1 cellular context compared by ENCODE assay signal in genomic region chr12:24039113-24039525, GRCh38.
TF ChIP-seq lines count a peak whose summit lies in the region.

No MANE protein-coding gene starts in this region.

TF ChIP-seq in HepG2, 621 proteins besides CTCF, POLR2A, EP300 and RAD21 (continued from another document and continues in another):
- TF ChIP-seq ZBTB37 (CRISPR knock-in tag; IDR thresholded peaks at IDR 0.05) = no peak
- no peak for TF ChIP-seq MYNN (CRISPR knock-in tag; IDR thresholded peaks at IDR 0.05; ENCODE audit: low read depth)
- peak; percentile 98 for TF ChIP-seq ARID3A (IDR thresholded peaks at IDR 0.05; ENCODE audit: low read depth, low read length)
- TF ChIP-seq ZNF468 (CRISPR knock-in tag; IDR thresholded peaks at IDR 0.05) = no peak
- peak; percentile 45; the same call in 1 of the 2 replicates for TF ChIP-seq ZGPAT (CRISPR knock-in tag; IDR thresholded peaks at IDR 0.05)
- no peak for TF ChIP-seq ADNP (CRISPR knock-in tag; IDR thresholded peaks at IDR 0.05)
- TF ChIP-seq PPARG (CRISPR knock-in tag; conservative IDR thresholded peaks at IDR 0.05) = 0 out of 2 replicates have a peak, but pooled peaks have one; percentile 23
- no peak for TF ChIP-seq MTA1 (CRISPR knock-in tag; IDR thresholded peaks at IDR 0.05; ENCODE audit: borderline replicate concordance)
- TF ChIP-seq MTERF4 (CRISPR knock-in tag; IDR thresholded peaks at IDR 0.05) = no peak
- no peak for TF ChIP-seq SALL2 (CRISPR knock-in tag; IDR thresholded peaks at IDR 0.05)
- peak; percentile 42; the same call in 1 of the 2 replicates for TF ChIP-seq ELF3 (CRISPR knock-in tag; IDR thresholded peaks at IDR 0.05)
- no peak for TF ChIP-seq SETDB1 (CRISPR knock-in tag; IDR thresholded peaks at IDR 0.05; ENCODE audit: borderline replicate concordance)
- TF ChIP-seq ARID2 (CRISPR knock-in tag; IDR thresholded peaks at IDR 0.05; ENCODE audit: borderline replicate concordance) = no peak
- no peak for TF ChIP-seq ZNF552 (CRISPR knock-in tag; IDR thresholded peaks at IDR 0.05; ENCODE audit: borderline replicate concordance)
- no peak for TF ChIP-seq CAMTA2 (CRISPR knock-in tag; IDR thresholded peaks at IDR 0.05; ENCODE audit: borderline replicate concordance)
- no peak for TF ChIP-seq GMEB1 (CRISPR knock-in tag; IDR thresholded peaks at IDR 0.05; ENCODE audit: borderline replicate concordance)
- no peak for TF ChIP-seq GTF2F1 (IDR thresholded peaks at IDR 0.05; ENCODE audit: low read length)
- TF ChIP-seq ZNF660 (CRISPR knock-in tag; IDR thresholded peaks at IDR 0.05; ENCODE audit: borderline replicate concordance, low read depth) = no peak
- no peak for TF ChIP-seq RBM22 (optimal IDR thresholded peaks at IDR 0.05; ENCODE audit: low read length)
- TF ChIP-seq CHCHD3 (CRISPR knock-in tag; IDR thresholded peaks at IDR 0.05) = no peak
- TF ChIP-seq TFDP1 (CRISPR knock-in tag; IDR thresholded peaks at IDR 0.05; ENCODE audit: borderline replicate concordance) = no peak
- no peak for TF ChIP-seq RNF2 (conservative IDR thresholded peaks at IDR 0.05; ENCODE audit: low read depth)
- no peak for TF ChIP-seq ZNF792 (CRISPR knock-in tag; IDR thresholded peaks at IDR 0.05)
- TF ChIP-seq ZNF263 (CRISPR knock-in tag; IDR thresholded peaks at IDR 0.05) = no peak
- no peak for TF ChIP-seq GPN1 (CRISPR knock-in tag; IDR thresholded peaks at IDR 0.05; ENCODE audit: borderline replicate concordance)
- TF ChIP-seq TERF1 (CRISPR knock-in tag; IDR thresholded peaks at IDR 0.05) = no peak
- 0 out of 2 replicates have a peak, but pooled peaks have one; percentile 44 for TF ChIP-seq HMG20B (CRISPR knock-in tag; conservative IDR thresholded peaks at IDR 0.05)
- no peak for TF ChIP-seq ZFP36L2 (CRISPR knock-in tag; IDR thresholded peaks at IDR 0.05)
- TF ChIP-seq PCBP1 (IDR thresholded peaks at IDR 0.05; ENCODE audit: borderline replicate concordance, low read depth, low read length) = no peak
- no peak for TF ChIP-seq FOXO4 (CRISPR knock-in tag; conservative IDR thresholded peaks at IDR 0.05)
- TF ChIP-seq ZNF75D (CRISPR knock-in tag; IDR thresholded peaks at IDR 0.05; ENCODE audit: borderline replicate concordance) = no peak
- TF ChIP-seq ZNF564 (CRISPR knock-in tag; IDR thresholded peaks at IDR 0.05) = no peak
- TF ChIP-seq ZNF362 (CRISPR knock-in tag; IDR thresholded peaks at IDR 0.05; ENCODE audit: borderline replicate concordance) = peak; percentile 40; the same call in 1 of the 2 replicates
- TF ChIP-seq MED1 (CRISPR knock-in tag; IDR thresholded peaks at IDR 0.05) = peak; percentile 77
- TF ChIP-seq SALL1 (CRISPR knock-in tag; IDR thresholded peaks at IDR 0.05) = peak; percentile 25; the same call in 1 of the 2 replicates
- no peak for TF ChIP-seq BORCS8-MEF2B (CRISPR knock-in tag; IDR thresholded peaks at IDR 0.05)
- TF ChIP-seq ZZZ3 (CRISPR knock-in tag; IDR thresholded peaks at IDR 0.05; ENCODE audit: borderline replicate concordance) = no peak
- no peak for TF ChIP-seq FOXM1 (CRISPR knock-in tag; IDR thresholded peaks at IDR 0.05)
- no peak for TF ChIP-seq ZNF556 (CRISPR knock-in tag; IDR thresholded peaks at IDR 0.05; ENCODE audit: borderline replicate concordance)
- TF ChIP-seq ZSCAN21 (CRISPR knock-in tag; IDR thresholded peaks at IDR 0.05; ENCODE audit: borderline replicate concordance) = no peak
- no peak for TF ChIP-seq HOXA7 (CRISPR knock-in tag; IDR thresholded peaks at IDR 0.05)
- TF ChIP-seq RBAK (CRISPR knock-in tag; IDR thresholded peaks at IDR 0.05) = no peak
- TF ChIP-seq KAT7 (CRISPR knock-in tag; IDR thresholded peaks at IDR 0.05; ENCODE audit: borderline replicate concordance) = no peak
- TF ChIP-seq ZNF496 (CRISPR knock-in tag; IDR thresholded peaks at IDR 0.05; ENCODE audit: insufficient replicate concordance) = no peak
- TF ChIP-seq ZNF572 (CRISPR knock-in tag; IDR thresholded peaks at IDR 0.05) = no peak
- no peak for TF ChIP-seq TBX2 (CRISPR knock-in tag; IDR thresholded peaks at IDR 0.05; ENCODE audit: borderline replicate concordance)
- peak; percentile 65; the same call in 1 of the 2 replicates for TF ChIP-seq FOSL1 (CRISPR knock-in tag; IDR thresholded peaks at IDR 0.05; ENCODE audit: borderline replicate concordance)
- TF ChIP-seq PLRG1 (conservative IDR thresholded peaks at IDR 0.05) = no peak
- no peak for TF ChIP-seq MEIS2 (CRISPR knock-in tag; IDR thresholded peaks at IDR 0.05)
- no peak for TF ChIP-seq AGO1 (IDR thresholded peaks at IDR 0.05; ENCODE audit: low read depth, low read length, poor library complexity, severe bottlenecking)
- no peak for TF ChIP-seq ZNF841 (CRISPR knock-in tag; IDR thresholded peaks at IDR 0.05; ENCODE audit: borderline replicate concordance)
- no peak for TF ChIP-seq MBNL3 (CRISPR knock-in tag; conservative IDR thresholded peaks at IDR 0.05)
- no peak for TF ChIP-seq NPAS2 (CRISPR knock-in tag; IDR thresholded peaks at IDR 0.05; ENCODE audit: borderline replicate concordance)
- TF ChIP-seq PAWR (CRISPR knock-in tag; IDR thresholded peaks at IDR 0.05; ENCODE audit: borderline replicate concordance) = no peak
- TF ChIP-seq ZFP82 (CRISPR knock-in tag; IDR thresholded peaks at IDR 0.05; ENCODE audit: borderline replicate concordance) = no peak
- no peak for TF ChIP-seq HNF1A (IDR thresholded peaks at IDR 0.05; ENCODE audit: low read depth)
- peak; percentile 41; the same call in 1 of the 2 replicates for TF ChIP-seq HNF1A (CRISPR knock-in tag; IDR thresholded peaks at IDR 0.05; ENCODE audit: borderline replicate concordance)
